In the genomic region with DNA sequence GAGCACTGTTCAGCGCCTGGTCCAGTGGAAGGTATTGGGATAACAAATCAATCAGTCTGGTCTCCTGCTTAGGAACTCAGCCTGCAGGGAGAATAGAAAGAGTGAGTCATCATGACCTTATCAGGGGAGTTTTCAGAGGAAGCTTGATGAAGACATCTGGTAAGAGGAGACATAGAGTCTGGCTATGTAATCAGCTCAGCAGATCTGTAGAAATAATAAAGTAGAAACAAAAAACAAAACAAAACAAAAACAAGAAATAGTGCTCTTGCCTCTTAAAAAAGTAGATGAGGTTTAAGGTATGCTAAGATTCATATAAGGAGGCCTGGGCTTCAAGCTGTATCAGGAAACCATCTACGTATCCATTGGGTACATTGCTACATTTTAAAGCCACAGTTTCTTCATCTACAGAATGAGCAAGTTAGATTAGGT, we compare ENCODE assay signal across 1 cellular context.
A peak's percentile ranks its signal among the peaks of the same experiment; 100 is the strongest.
TF ChIP-seq lines count a peak whose summit lies in the region.

No MANE protein-coding gene starts in this region.

TF ChIP-seq in K562, 482 proteins besides CTCF, POLR2A, EP300 and RAD21 (continued from another document):
- TF ChIP-seq NR2F6 (CRISPR knock-in tag; IDR thresholded peaks at IDR 0.05) (no peak), BRD9 (IDR thresholded peaks at IDR 0.05; ENCODE audit: low read depth, partially characterized antibody) (no peak), ZBTB7A (IDR thresholded peaks at IDR 0.05; ENCODE audit: borderline replicate concordance, control insufficient read depth, low read depth, low read length) (no peak), ZNF668 (CRISPR knock-in tag; IDR thresholded peaks at IDR 0.05) (no peak), ZNF384 (IDR thresholded peaks at IDR 0.05; ENCODE audit: low read depth, low read length) (no peak), RBM17 (IDR thresholded peaks at IDR 0.05; ENCODE audit: borderline replicate concordance, low read depth, low read length) (no peak), ZNF444 (CRISPR knock-in tag; IDR thresholded peaks at IDR 0.05) (no peak), TEAD2 (tag; IDR thresholded peaks at IDR 0.05) (no peak), STAT6 (CRISPR knock-in tag; IDR thresholded peaks at IDR 0.05) (no peak), RBBP5 (IDR thresholded peaks at IDR 0.05; ENCODE audit: borderline replicate concordance, insufficient read depth, low read length, poor library complexity, severe bottlenecking) (no peak), TAL1 (IDR thresholded peaks at IDR 0.05) (peak; percentile 54; the same call in 1 of the 2 replicates), NFE2L1 (tag; IDR thresholded peaks at IDR 0.05; ENCODE audit: borderline replicate concordance, low read depth) (no peak), SMARCA4 (IDR thresholded peaks at IDR 0.05) (peak; percentile 96), RCOR1 (IDR thresholded peaks at IDR 0.05; ENCODE audit: borderline replicate concordance in 1 of 2, low read depth in 2 of 2, low read length in 2 of 2) (peak in 1 of 2 experiments; percentile 71; a peak in 2 of 4 replicates), HMGN3 (IDR thresholded peaks at IDR 0.05; ENCODE audit: borderline replicate concordance, extremely low read depth, insufficient read length, low read depth, low read length) (no peak), FOXM1 (IDR thresholded peaks at IDR 0.05; ENCODE audit: low read depth) (peak; percentile 44; the same call in 1 of the 2 replicates), FOXM1 (CRISPR knock-in tag; IDR thresholded peaks at IDR 0.05; ENCODE audit: low read depth) (no peak), TEAD1 (CRISPR knock-in tag; IDR thresholded peaks at IDR 0.05) (peak in 1 of 2 experiments; percentile 22; a peak in 1 of 4 replicates), CBFA2T3 (IDR thresholded peaks at IDR 0.05) (peak; percentile 76)
